In the genomic region with DNA sequence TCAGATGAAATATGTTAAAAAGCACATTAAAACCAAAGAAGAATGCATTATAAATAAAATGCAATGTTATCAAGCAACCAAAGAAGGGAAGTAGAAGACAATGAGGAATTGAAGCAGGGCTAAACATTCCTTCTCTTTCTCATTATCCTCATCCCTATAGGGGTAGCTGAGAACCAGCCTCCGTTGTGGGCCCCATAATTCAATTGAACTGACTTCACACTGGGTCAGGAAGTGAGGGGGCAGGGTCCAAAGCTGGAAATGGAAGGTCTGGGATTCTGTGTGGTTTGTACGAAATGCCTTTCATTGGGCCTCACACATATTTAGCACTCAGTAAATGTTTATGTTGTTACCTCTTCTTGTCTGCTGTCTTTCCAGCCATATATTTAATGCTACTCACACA, we compare ENCODE assay signal across 16 cellular contexts.
DNase-seq lines count a peak whose midpoint lies in the region; ATAC-seq and TF ChIP-seq lines count a peak whose summit lies in the region.
"Had no signal": no experiment of that assay in that cellular context is flagged by ENCODE, and none has a peak within 500 bp of the region (broad histone marks: within the 10 kb centered on the region; RNA-seq: fewer than 3 reads in every experiment).

No MANE protein-coding gene starts in this region.

- H3F3A ChIP-seq in smooth muscle cell (ENCODE audit: low read depth), result no peaks in the 10 kb centered on the region
- no peaks in the 10 kb centered on the region for H3F3A ChIP-seq in PC-3 (ENCODE audit: low read length, unreplicated experiment)

- H3K4me3 ChIP-seq in HUES48 (ENCODE audit: low read depth, low read length) (no peak overlapping the region), ectodermal cell (ENCODE audit: insufficient read depth, low read depth, low read length) (no peak overlapping the region), mesendoderm (ENCODE audit: low read length) (no peak overlapping the region), smooth muscle cell (no peak overlapping the region), PC-3 (ENCODE audit: low read length) (no peak overlapping the region)

- no peak overlapping the region for H2BK5ac ChIP-seq in mesendoderm (ENCODE audit: low read length)

- H3K9ac ChIP-seq in HUES48 (ENCODE audit: low read depth, low read length), result no peak overlapping the region
- H3K9ac ChIP-seq in mesendoderm (ENCODE audit: low read length), result no peak overlapping the region
- no peak overlapping the region for H3K9ac ChIP-seq in smooth muscle cell (ENCODE audit: low read depth)
- H3K9ac ChIP-seq in PC-3 (ENCODE audit: low read length), result no peak overlapping the region
- H3K9ac ChIP-seq: SK-N-SH had no signal

- no peak overlapping the region for H3K18ac ChIP-seq in mesendoderm (ENCODE audit: low read length)

- H3K4me1 ChIP-seq in HUES48 (ENCODE audit: control insufficient read depth, insufficient read depth, low read length) (peaks cover 46% of the 10 kb centered on the region), ectodermal cell (ENCODE audit: control insufficient read depth, insufficient read depth, low read length) (peaks cover 25% of the 10 kb centered on the region), mesendoderm (ENCODE audit: control insufficient read depth, low read depth, low read length) (peaks cover 5% of the 10 kb centered on the region), smooth muscle cell (ENCODE audit: low read depth) (peaks cover 6% of the 10 kb centered on the region), PC-3 (ENCODE audit: insufficient read depth, low read length) (no peaks in the 10 kb centered on the region)

- CTCF ChIA-PET in PC-3 (lab: Charles Lee), result no interaction called here

- H3K9me2 ChIP-seq in PC-3 (replicated peaks; ENCODE audit: low read length), result no peaks in the 10 kb centered on the region
- H3K9me2 ChIP-seq: SK-N-SH had no signal

- no peak for ATAC-seq in PC-3

- H3K4me2 ChIP-seq in mesendoderm (ENCODE audit: low read length) (no peak overlapping the region), smooth muscle cell (peak overlapping the region; percentile 15), PC-3 (ENCODE audit: low read length) (no peak overlapping the region)
- H3K4me2 ChIP-seq: SK-N-SH had no signal

- peak overlapping the region; percentile 21 for H2BK120ac ChIP-seq in mesendoderm (ENCODE audit: low read depth, low read length)

- H3K4ac ChIP-seq in mesendoderm (ENCODE audit: low read depth, low read length), result no peak overlapping the region

- intact Hi-C loops in PC-3 (cut with micrococcal nuclease), result no loop called here

- POLR2A ChIA-PET in PC-3 (lab: Charles Lee; ENCODE audit: unreplicated experiment), result no interaction called here

- H2AK5ac ChIP-seq in mesendoderm (ENCODE audit: low read length), result no peak overlapping the region

- no peaks in the 10 kb centered on the region for H3K36me3 ChIP-seq in HUES48 (ENCODE audit: control insufficient read depth, insufficient read depth, low read length)
- H3K36me3 ChIP-seq in ectodermal cell (ENCODE audit: control insufficient read depth, insufficient read depth, low read length), result no peaks in the 10 kb centered on the region
- H3K36me3 ChIP-seq in mesendoderm (ENCODE audit: control insufficient read depth, insufficient read depth, low read length), result no peaks in the 10 kb centered on the region
- no peaks in the 10 kb centered on the region for H3K36me3 ChIP-seq in smooth muscle cell (ENCODE audit: low read depth)
- H3K36me3 ChIP-seq in PC-3 (ENCODE audit: low read depth, low read length), result no peaks in the 10 kb centered on the region

- H3K9me3 ChIP-seq in HUES48 (ENCODE audit: control insufficient read depth, insufficient read depth, low read length) (no peaks in the 10 kb centered on the region), ectodermal cell (ENCODE audit: control insufficient read depth, low read length) (no peaks in the 10 kb centered on the region), smooth muscle cell (replicated peaks; ENCODE audit: low read depth) (no peaks in the 10 kb centered on the region), PC-3 (ENCODE audit: low read length) (no peaks in the 10 kb centered on the region)
- H3K9me3 ChIP-seq: SK-N-SH had no signal

- H4K20me1 ChIP-seq in smooth muscle cell (ENCODE audit: low read depth) (no peaks in the 10 kb centered on the region), PC-3 (ENCODE audit: low read length) (no peaks in the 10 kb centered on the region)

- peak; percentile 47 for DNase-seq in mesendoderm
- no peak for DNase-seq in smooth muscle cell (lab: John Stamatoyannopoulos, UW; ENCODE audit: unreplicated experiment)
- DNase-seq in NCI-H524 (lab: John Stamatoyannopoulos, UW), result no peak
- DNase-seq in HUDEP-2 (lab: John Stamatoyannopoulos, UW; ENCODE audit: unreplicated experiment in 76 of 76), result no peak
- no peak for DNase-seq in PC-3
- DNase-seq: Calu3, DMS153, KBM-7, NCI-H1092 treated with DMSO at 0.1 percent for 48 hours, NCI-H1436 treated with DMSO at 0.1 percent for 48 hours, NCI-H1930, SIG-M5, SK-N-SH had no signal

- peak overlapping the region; percentile 33 for H3K27ac ChIP-seq in HUES48 (ENCODE audit: low read depth, low read length)
- H3K27ac ChIP-seq in ectodermal cell (ENCODE audit: insufficient read depth, low read depth, low read length, poor library complexity, severe bottlenecking), result peak overlapping the region; percentile 21
- peak overlapping the region; percentile 53 for H3K27ac ChIP-seq in mesendoderm (ENCODE audit: low read depth, low read length)
- no peak overlapping the region for H3K27ac ChIP-seq in smooth muscle cell (ENCODE audit: low read depth)
- H3K27ac ChIP-seq in PC-3 (ENCODE audit: low read length), result no peak overlapping the region
- H3K27ac ChIP-seq: C4-2B had no signal

- H2BK15ac ChIP-seq in mesendoderm (replicated peaks; ENCODE audit: low read depth), result no peak overlapping the region

- peaks cover 13% of the 10 kb centered on the region; the same call in 1 of the 2 replicates for H3K27me3 ChIP-seq in HUES48 (ENCODE audit: control insufficient read depth, insufficient read depth, low read length)
- H3K27me3 ChIP-seq in ectodermal cell (ENCODE audit: control insufficient read depth, insufficient read depth, low read length, poor library complexity, severe bottlenecking), result no peaks in the 10 kb centered on the region
- no peaks in the 10 kb centered on the region for H3K27me3 ChIP-seq in mesendoderm (ENCODE audit: insufficient read depth, low read length, poor library complexity)
- no peaks in the 10 kb centered on the region for H3K27me3 ChIP-seq in smooth muscle cell (ENCODE audit: low read depth)
- no peaks in the 10 kb centered on the region for H3K27me3 ChIP-seq in PC-3 (ENCODE audit: low read length)

- H4K5ac ChIP-seq in mesendoderm (ENCODE audit: low read length), result no peak overlapping the region

- no peaks in the 10 kb centered on the region for H3K79me1 ChIP-seq in mesendoderm (ENCODE audit: low read length)

- no peak overlapping the region for H3K56ac ChIP-seq in mesendoderm (ENCODE audit: low read length)

- TF ChIP-seq CTCF in smooth muscle cell (IDR thresholded peaks at IDR 0.05; ENCODE audit: borderline replicate concordance, insufficient read depth, poor library complexity, severe bottlenecking) (no peak), PC-3 (conservative IDR thresholded peaks at IDR 0.05; ENCODE audit: low read depth, low read length) (no peak)

- no peak overlapping the region for H4K8ac ChIP-seq in mesendoderm (ENCODE audit: low read depth, low read length)

- H2AFZ ChIP-seq in smooth muscle cell (ENCODE audit: low read depth), result no peak overlapping the region
- H2AFZ ChIP-seq in PC-3 (ENCODE audit: low read length), result no peak overlapping the region

- no TSS peak for BruUV-seq in PC-3 (replicated peaks; lab: Mats Ljungman, UMichigan)

- no peaks in the 10 kb centered on the region for H3K79me2 ChIP-seq in mesendoderm (ENCODE audit: control insufficient read depth, insufficient read depth, low read length)
- H3K79me2 ChIP-seq in smooth muscle cell (ENCODE audit: low read depth), result no peaks in the 10 kb centered on the region
- no peaks in the 10 kb centered on the region for H3K79me2 ChIP-seq in PC-3 (ENCODE audit: low read length)

- WGBS in ectodermal cell, 2 experiments, result 17 to 20% methylated on average over 1 to 2 of the region's 2 CpGs
- no CpG with 5 or more reads among the region's 2 CpGs for WGBS in mesendoderm (ENCODE audit: extremely low coverage, insufficient coverage, low lambda C conversion rate)
- 43% methylated on average over 2 of the region's 2 CpGs for WGBS in smooth muscle cell (ENCODE audit: low lambda C conversion rate)

- no peak overlapping the region for H3K23ac ChIP-seq in mesendoderm (ENCODE audit: low read length)

Comparison
In these comparisons a context has a peak if more than half of its experiments do, and no peak if none do; other contexts are left out.
1. H3K27ac ChIP-seq: peak in HUES48 (single experiment), ectodermal cell (single experiment) and mesendoderm (single experiment); none in smooth muscle cell (single experiment) and PC-3 (single experiment).